8 cellular contexts compared by ENCODE assay signal in the genomic region with DNA sequence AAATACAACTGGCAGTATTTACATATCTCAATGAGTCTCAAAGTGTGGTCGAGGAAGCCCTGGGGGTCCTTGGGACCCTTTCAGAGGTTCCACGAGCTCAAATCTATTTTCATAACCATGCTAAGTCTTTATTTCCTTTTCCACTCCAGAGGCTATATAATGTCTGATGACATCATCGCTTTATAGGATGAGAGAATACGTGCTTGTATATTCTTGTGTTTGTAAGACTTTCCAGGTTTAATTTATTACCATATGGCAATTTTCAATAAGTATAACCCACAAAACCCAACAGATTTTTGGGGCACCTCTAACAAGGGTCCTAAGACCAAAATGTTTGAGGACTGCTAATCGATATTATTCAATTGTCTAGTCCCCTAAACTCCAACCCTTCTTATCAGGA. TPM values are rescaled to one million over a fixed set of nuclear protein-coding genes. Genes with fewer than 3 reads are reported as not detected.
DNase-seq lines count a peak whose midpoint lies in the region; ATAC-seq and TF ChIP-seq lines count a peak whose summit lies in the region.

No MANE protein-coding gene starts in this region.

- peak overlapping the region; percentile 97 for H3K27ac ChIP-seq in RWPE2 (ENCODE audit: poor library complexity, severe bottlenecking)
- H3K27ac ChIP-seq in esophagus muscularis mucosa (replicated peaks in 1 of 4): peak overlapping the region; percentile 96 to 99 (median 98)
- H3K27ac ChIP-seq in psoas muscle: peak overlapping the region; percentile 99
- no peak overlapping the region for H3K27ac ChIP-seq in WERI-Rb-1

- H3K9me3 ChIP-seq in RWPE2 (ENCODE audit: severe bottlenecking) (no peaks in the 10 kb centered on the region), esophagus muscularis mucosa (no peaks in the 10 kb centered on the region), psoas muscle (no peaks in the 10 kb centered on the region), WERI-Rb-1 (ENCODE audit: severe bottlenecking) (no peaks in the 10 kb centered on the region)

- TF ChIP-seq CTCF in RWPE2 (IDR thresholded peaks at IDR 0.05; ENCODE audit: poor library complexity, severe bottlenecking) (no peak), esophagus muscularis mucosa (IDR thresholded peaks at IDR 0.05) (no peak), psoas muscle (IDR thresholded peaks at IDR 0.05) (no peak), WERI-Rb-1 (IDR thresholded peaks at IDR 0.05; ENCODE audit: low read depth, low read length) (no peak)

- H3K4me3 ChIP-seq in RWPE2 (ENCODE audit: severe bottlenecking) (peak overlapping the region; percentile 62), esophagus muscularis mucosa (peak overlapping the region in 3 of 4 donors; percentile 79 to 85 (median 81)), psoas muscle (peak overlapping the region; percentile 95), WERI-Rb-1 (ENCODE audit: low read depth, low read length) (no peak overlapping the region)

- peaks cover 13% of the 10 kb centered on the region for H3K4me1 ChIP-seq in RWPE2 (ENCODE audit: insufficient read depth, poor library complexity, severe bottlenecking)
- H3K4me1 ChIP-seq in esophagus muscularis mucosa: peaks cover 9 to 51% (median 46%) of the 10 kb centered on the region in 4 donors
- H3K4me1 ChIP-seq in psoas muscle: peaks cover 33% of the 10 kb centered on the region

- DNase-seq in ELR (ENCODE audit: low read depth) (peak; percentile 17), RWPE2 (ENCODE audit: low spot score) (no peak), esophagus muscularis mucosa (ENCODE audit: extremely low spot score) (no peak), psoas muscle (no peak), posterior cingulate gyrus (no peak), retina (no peak), COR-L47 (lab: John Stamatoyannopoulos, UW) (no peak), WERI-Rb-1 (no peak)

- TF ChIP-seq POLR2A in esophagus muscularis mucosa (IDR thresholded peaks at IDR 0.05; ENCODE audit: low read depth): no peak

- WGBS in esophagus muscularis mucosa: 77% methylated on average over 5 of the region's 5 CpGs
- 56 to 73% (median 64%) methylated on average over 5 of the region's 5 CpGs for WGBS in psoas muscle, 3 donors

- intact Hi-C loops in esophagus muscularis mucosa (cut with DNase I): loop anchor here (10.0 kb wide), 1 partner anchor 382 kb away; a partner anchor contains a TSS
- intact Hi-C loops in psoas muscle (cut with DNase I): loop anchor here (10.0 kb wide), 3 partner anchors 122 to 872 kb away; a partner anchor contains a TSS
- intact Hi-C loops in posterior cingulate gyrus (cut with DNase I): loop anchor here (5.0 to 10.0 kb wide), 2 partner anchors 62 to 120 kb away; a partner anchor contains a TSS

- ATAC-seq in RWPE2 (ENCODE audit: low read depth) (no peak), psoas muscle (no peak)

- no peak for TF ChIP-seq EP300 in esophagus muscularis mucosa (IDR thresholded peaks at IDR 0.05)

- no peaks in the 10 kb centered on the region for H3K36me3 ChIP-seq in RWPE2 (ENCODE audit: low read depth)
- H3K36me3 ChIP-seq in esophagus muscularis mucosa: no peaks in the 10 kb centered on the region
- H3K36me3 ChIP-seq in psoas muscle (ENCODE audit: insufficient read depth in 1 of 2, low read depth in 1 of 2): peaks cover 0 to 5% of the 10 kb centered on the region in 2 donors
- H3K36me3 ChIP-seq in WERI-Rb-1: no peaks in the 10 kb centered on the region

- H3K27me3 ChIP-seq in RWPE2 (ENCODE audit: insufficient read depth, poor library complexity, severe bottlenecking) (no peaks in the 10 kb centered on the region), esophagus muscularis mucosa (no peaks in the 10 kb centered on the region), psoas muscle (ENCODE audit: insufficient read depth in 3 of 3, low read length in 2 of 3) (no peaks in the 10 kb centered on the region), WERI-Rb-1 (ENCODE audit: insufficient read depth, low read depth, severe bottlenecking) (no peaks in the 10 kb centered on the region)

RNA-seq across cellular contexts. Expression of a gene that starts 1.4 kb away (rescaled TPM):
- total RNA-seq in esophagus muscularis mucosa (10 to 100 TPM; 19.0 to 38.8 (median 20.6) TPM), psoas muscle (100 to 1,000 TPM in 2 of 4 donors, 10 to 100 TPM in 2; 23.6 to 151 (median 83.3) TPM)
- 100 to 1,000 TPM in 2 of 3 donors, 10 to 100 TPM in 1; 75.0 to 150 (median 139) TPM for polyA plus RNA-seq in psoas muscle

RNA-seq across cellular contexts. Expression of a gene that starts 59.9 kb away (rescaled TPM):
- total RNA-seq in esophagus muscularis mucosa (1 to 10 TPM in 1 of 4 donors, under 1 TPM in 3; 0.80 to 2.3 (median 0.91) TPM), psoas muscle (under 1 TPM; 0.17 to 0.87 (median 0.47) TPM)
- polyA plus RNA-seq in psoas muscle: 1 to 10 TPM in 1 of 3 donors, under 1 TPM in 2; 0.13 to 2.9 (median 0.25) TPM
